Comparison of ENCODE assay signal across 1 cellular context in the genomic region with DNA sequence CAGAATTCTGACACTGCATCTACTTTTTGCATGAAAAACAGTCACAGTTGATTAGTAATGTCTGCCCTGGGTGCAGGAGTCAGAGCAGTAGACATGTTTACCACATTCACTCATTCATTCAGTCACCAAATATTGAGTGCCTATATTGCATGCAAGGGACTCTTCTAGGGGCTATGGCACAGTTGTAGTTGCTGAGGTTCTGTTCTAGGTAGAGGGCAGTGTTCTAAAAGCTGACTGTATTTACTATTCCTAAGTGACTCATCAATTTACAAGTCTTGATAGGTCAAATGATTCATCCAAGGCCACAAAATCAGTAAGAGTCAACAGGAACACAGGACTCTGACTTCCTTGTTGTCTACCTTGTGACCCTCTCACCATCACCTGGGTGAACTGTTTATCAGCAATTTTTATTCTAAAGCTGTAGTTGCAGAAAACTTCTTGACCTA.
TF ChIP-seq lines count a peak whose summit lies in the region.

No MANE protein-coding gene starts in this region.

TF ChIP-seq in A549, 52 proteins besides CTCF, POLR2A, EP300 and RAD21 (continued from another document):
- TF ChIP-seq, protein P1, sequence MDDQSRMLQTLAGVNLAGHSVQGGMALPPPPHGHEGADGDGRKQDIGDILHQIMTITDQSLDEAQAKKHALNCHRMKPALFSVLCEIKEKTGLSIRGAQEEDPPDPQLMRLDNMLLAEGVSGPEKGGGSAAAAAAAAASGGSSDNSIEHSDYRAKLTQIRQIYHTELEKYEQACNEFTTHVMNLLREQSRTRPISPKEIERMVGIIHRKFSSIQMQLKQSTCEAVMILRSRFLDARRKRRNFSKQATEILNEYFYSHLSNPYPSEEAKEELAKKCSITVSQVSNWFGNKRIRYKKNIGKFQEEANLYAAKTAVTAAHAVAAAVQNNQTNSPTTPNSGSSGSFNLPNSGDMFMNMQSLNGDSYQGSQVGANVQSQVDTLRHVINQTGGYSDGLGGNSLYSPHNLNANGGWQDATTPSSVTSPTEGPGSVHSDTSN (IDR thresholded peaks at IDR 0.05): no peak
- no peak for TF ChIP-seq TP53 (CRISPR knock-in tag; IDR thresholded peaks at IDR 0.05)
- TF ChIP-seq RNF2 (IDR thresholded peaks at IDR 0.05; ENCODE audit: borderline replicate concordance, low read depth): no peak
- TF ChIP-seq RFX5 (IDR thresholded peaks at IDR 0.05): no peak
- TF ChIP-seq EHF (CRISPR knock-in tag; IDR thresholded peaks at IDR 0.05): no peak
- TF ChIP-seq ZFP36 (IDR thresholded peaks at IDR 0.05; ENCODE audit: borderline replicate concordance, partially characterized antibody): no peak
- TF ChIP-seq RCOR1 (IDR thresholded peaks at IDR 0.05; ENCODE audit: low read depth, low read length): no peak
- no peak for TF ChIP-seq FOXS1 (CRISPR knock-in tag; IDR thresholded peaks at IDR 0.05)
- no peak for TF ChIP-seq BCL3 (IDR thresholded peaks at IDR 0.05)
- TF ChIP-seq HOXA7 (CRISPR knock-in tag; IDR thresholded peaks at IDR 0.05): no peak
- 0 out of 5 replicates have a peak, but pooled peaks of 1 of the 2 experiments have one; percentile 31 for TF ChIP-seq JUN (IDR thresholded peaks at IDR 0.05)
- TF ChIP-seq, protein P2, sequence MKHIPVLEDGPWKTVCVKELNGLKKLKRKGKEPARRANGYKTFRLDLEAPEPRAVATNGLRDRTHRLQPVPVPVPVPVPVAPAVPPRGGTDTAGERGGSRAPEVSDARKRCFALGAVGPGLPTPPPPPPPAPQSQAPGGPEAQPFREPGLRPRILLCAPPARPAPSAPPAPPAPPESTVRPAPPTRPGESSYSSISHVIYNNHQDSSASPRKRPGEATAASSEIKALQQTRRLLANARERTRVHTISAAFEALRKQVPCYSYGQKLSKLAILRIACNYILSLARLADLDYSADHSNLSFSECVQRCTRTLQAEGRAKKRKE (CRISPR knock-in tag; IDR thresholded peaks at IDR 0.05; ENCODE audit: low read depth): no peak
- TF ChIP-seq SMC3 (IDR thresholded peaks at IDR 0.05): peak; percentile 55
- no peak for TF ChIP-seq CEBPB (IDR thresholded peaks at IDR 0.05)
- TF ChIP-seq RARB (CRISPR knock-in tag; IDR thresholded peaks at IDR 0.05): no peak
- TF ChIP-seq MAFK (IDR thresholded peaks at IDR 0.05; ENCODE audit: partially characterized antibody): peak; percentile 98
- no peak for TF ChIP-seq ZNF302 (CRISPR knock-in tag; IDR thresholded peaks at IDR 0.05)
- no peak for TF ChIP-seq BHLHE40 (IDR thresholded peaks at IDR 0.05; ENCODE audit: low read depth, low read length)
- TF ChIP-seq USF2 (IDR thresholded peaks at IDR 0.05): no peak
- peak; percentile 62; the same call in 1 of the 2 replicates for TF ChIP-seq ESRRA (IDR thresholded peaks at IDR 0.05; ENCODE audit: borderline replicate concordance, low read length)
- no peak for TF ChIP-seq HMGXB4 (CRISPR knock-in tag; IDR thresholded peaks at IDR 0.05; ENCODE audit: borderline replicate concordance)
- TF ChIP-seq HOXB5 (CRISPR knock-in tag; IDR thresholded peaks at IDR 0.05): no peak
- no peak for TF ChIP-seq FOSB (CRISPR knock-in tag; IDR thresholded peaks at IDR 0.05)
- peak; percentile 91 for TF ChIP-seq JUNB (IDR thresholded peaks at IDR 0.05)
- TF ChIP-seq KDM5A (IDR thresholded peaks at IDR 0.05): no peak
